ENCODE assay signal across 11 cellular contexts in genomic region chr19:19171821-19172532, GRCh38. TPM values are rescaled to one million over a fixed set of nuclear protein-coding genes. Genes with fewer than 3 reads are reported as not detected.
DNase-seq lines count a peak whose midpoint lies in the region; ATAC-seq, FAIRE-seq and TF ChIP-seq lines count a peak whose summit lies in the region.
"Had no signal": no experiment of that assay in that cellular context is flagged by ENCODE, and none has a peak within 500 bp of the region (broad histone marks: within the 10 kb centered on the region; RNA-seq: fewer than 3 reads in every experiment).

No MANE protein-coding gene starts in this region.

- no peaks in the 10 kb centered on the region for H3F3A ChIP-seq in GM23248 (ENCODE audit: insufficient read depth)

- ATAC-seq in mucosa of descending colon (no peak), left ventricle myocardium superior (no peak)

- H3K4me2 ChIP-seq in GM23248 (ENCODE audit: unreplicated experiment): no peak overlapping the region

- H3K27me3 ChIP-seq in GM23248 (replicated peaks; ENCODE audit: insufficient read depth): no peaks in the 10 kb centered on the region
- no peaks in the 10 kb centered on the region for H3K27me3 ChIP-seq in small intestine (ENCODE audit: control insufficient read depth in 2 of 2, insufficient read depth in 2 of 2, low read length in 2 of 2)

- peak; percentile 73 for DNase-seq in AG08396 (ENCODE audit: low spot score)
- peak; percentile 37 for DNase-seq in GM23248
- peak; percentile 57 to 88 for DNase-seq in foreskin fibroblast
- no peak for DNase-seq in mucosa of descending colon
- DNase-seq in small intestine: no peak
- no peak for DNase-seq in DMS79 (lab: John Stamatoyannopoulos, UW)
- DNase-seq in left ventricle myocardium superior: no peak
- DNase-seq: kidney glomerular epithelial cell, retina had no signal

- no peaks in the 10 kb centered on the region for H3K9me3 ChIP-seq in GM23248 (ENCODE audit: low read depth)
- H3K9me3 ChIP-seq in mucosa of descending colon: no peaks in the 10 kb centered on the region
- no peaks in the 10 kb centered on the region for H3K9me3 ChIP-seq in small intestine (ENCODE audit: control insufficient read depth, low read depth)

- H3K4me3 ChIP-seq in GM23248 (no peak overlapping the region), foreskin fibroblast (ENCODE audit: low read depth in 1 of 2, low read length in 2 of 2) (no peak overlapping the region), mucosa of descending colon (no peak overlapping the region), small intestine (ENCODE audit: low read depth in 1 of 2, low read length in 2 of 2) (no peak overlapping the region)
- H3K4me3 ChIP-seq: SK-N-MC had no signal

- no peaks in the 10 kb centered on the region for H3K9me2 ChIP-seq in GM23248 (ENCODE audit: insufficient read depth)

- no peak for FAIRE-seq in small intestine (lab: Jason Lieb, UNC)

- in situ Hi-C loops in GM23248 (cut with MboI): no loop called here

- H3K9ac ChIP-seq in GM23248: 0 out of 2 replicates have a peak overlapping the region, but pooled peaks have one; percentile 21

- H3K27ac ChIP-seq in GM23248: no peak overlapping the region
- H3K27ac ChIP-seq in small intestine (ENCODE audit: low read depth in 1 of 2, low read length in 1 of 2): no peak overlapping the region
- H3K27ac ChIP-seq: SK-N-MC had no signal

- H3K4me1 ChIP-seq in GM23248 (ENCODE audit: insufficient read depth): no peaks in the 10 kb centered on the region
- peaks cover 6% of the 10 kb centered on the region for H3K4me1 ChIP-seq in mucosa of descending colon (ENCODE audit: low read depth)
- no peaks in the 10 kb centered on the region for H3K4me1 ChIP-seq in small intestine (ENCODE audit: control insufficient read depth in 2 of 2, insufficient read depth in 1 of 2, low read depth in 1 of 2, low read length in 1 of 2)

- no peak for TF ChIP-seq CTCF in foreskin fibroblast (IDR thresholded peaks at IDR 0.05; ENCODE audit: low read depth, low read length)
- no peak for TF ChIP-seq CTCF in mucosa of descending colon (IDR thresholded peaks at IDR 0.05)

- no peak overlapping the region for H2AFZ ChIP-seq in GM23248

- intact Hi-C loops in mucosa of descending colon (cut with DNase I, micrococcal nuclease) (no loop called here), left ventricle myocardium superior (cut with micrococcal nuclease) (no loop called here)

- 73% methylated on average over 7 to 8 of the region's 8 CpGs for WGBS in GM23248 (ENCODE audit: low coverage in 1 of 2, low lambda C conversion rate in 2 of 2, missing lambda C conversion rate in 2 of 2), 2 experiments
- WGBS in small intestine, 3 donors: 52 to 75% (median 63%) methylated on average over 7 to 8 of the region's 8 CpGs

- H3K36me3 ChIP-seq in GM23248 (ENCODE audit: low read depth): no peaks in the 10 kb centered on the region
- H3K36me3 ChIP-seq in mucosa of descending colon (ENCODE audit: low read depth): no peaks in the 10 kb centered on the region
- peaks cover 0 to 2% of the 10 kb centered on the region in 2 donors for H3K36me3 ChIP-seq in small intestine (ENCODE audit: control insufficient read depth in 2 of 2, insufficient read depth in 2 of 2, low read length in 2 of 2)

- H3K79me2 ChIP-seq in GM23248 (ENCODE audit: insufficient read depth): no peaks in the 10 kb centered on the region

- no peaks in the 10 kb centered on the region for H4K20me1 ChIP-seq in GM23248 (ENCODE audit: insufficient read depth)

TF ChIP-seq in PFSK-1, 5 proteins besides CTCF, POLR2A, EP300 and RAD21:
- TF ChIP-seq REST (IDR thresholded peaks at IDR 0.05; ENCODE audit: insufficient read depth in 1 of 2, low read depth in 2 of 2, low read length in 2 of 2) (no peak), FOXP2 (optimal IDR thresholded peaks at IDR 0.05; ENCODE audit: borderline replicate concordance, extremely low read depth, extremely low read length, insufficient read depth) (peak; percentile 93), SIN3A (IDR thresholded peaks at IDR 0.05; ENCODE audit: borderline replicate concordance, insufficient read depth, low read length) (no peak)

RNA-seq across cellular contexts. Expression of gene MEF2B, which starts 1.9 kb away (rescaled TPM):
- 0.22 and 0.38 TPM in 2 replicates for total RNA-seq in GM23248 (2014; rRNA removed; shearing (Covaris generic))
- polyA plus RNA-seq in GM23248 (2016; fragmentation: Nextera tagmentation; extraction: Ambion mirVana) (0.20 and 0.33 TPM in 2 replicates), small intestine (1 to 10 TPM; 1.5 to 3.2 (median 2.5) TPM)
- 1.6 TPM for polyA plus RNA-seq in PFSK-1 (2012; ENCODE audit: insufficient read length, low read depth)
- total RNA-seq in mucosa of descending colon (1 to 10 TPM; 1.5 to 3.0 (median 2.5) TPM), left ventricle myocardium superior (not detected)

RNA-seq across cellular contexts. Expression of gene BORCS8, which starts 20.0 kb away (rescaled TPM):
- total RNA-seq in GM23248 (2014; rRNA removed; shearing (Covaris generic)): 9.7 and 14.7 TPM in 2 replicates
- polyA plus RNA-seq in GM23248 (2016; fragmentation: Nextera tagmentation; extraction: Ambion mirVana) (23.1 and 24.5 TPM in 2 replicates), small intestine (10 to 100 TPM; 15.1 to 24.7 (median 21.5) TPM)
- 25.7 TPM for polyA plus RNA-seq in PFSK-1 (2012; ENCODE audit: insufficient read length, low read depth)
- total RNA-seq in mucosa of descending colon (10 to 100 TPM; 29.1 to 41.0 (median 31.8) TPM), left ventricle myocardium superior (16.4 TPM)

RNA-seq across cellular contexts. Expression of gene RFXANK, which starts 20.1 kb away (rescaled TPM):
- total RNA-seq in GM23248 (2014; rRNA removed; shearing (Covaris generic)): 30.6 and 42.6 TPM in 2 replicates
- polyA plus RNA-seq in GM23248 (2016; fragmentation: Nextera tagmentation; extraction: Ambion mirVana) (44.5 and 55.9 TPM in 2 replicates), small intestine (100 to 1,000 TPM in 2 of 3 donors, 10 to 100 TPM in 1; 89.4 to 149 (median 119) TPM)
- 324 TPM for polyA plus RNA-seq in PFSK-1 (2012; ENCODE audit: insufficient read length, low read depth)
- total RNA-seq in mucosa of descending colon (10 to 100 TPM; 62.3 to 71.4 (median 64.9) TPM), left ventricle myocardium superior (38.4 TPM)

RNA-seq across cellular contexts. Expression of gene NR2C2AP, which starts 31.2 kb away (rescaled TPM):
- 14.3 and 19.5 TPM in 2 replicates for total RNA-seq in GM23248 (2014; rRNA removed; shearing (Covaris generic))
- polyA plus RNA-seq in GM23248 (2016; fragmentation: Nextera tagmentation; extraction: Ambion mirVana) (13.5 and 14.2 TPM in 2 replicates), small intestine (10 to 100 TPM in 2 of 3 donors, 1 to 10 TPM in 1; 8.1 to 22.9 (median 14.6) TPM)
- polyA plus RNA-seq in PFSK-1 (2012; ENCODE audit: insufficient read length, low read depth): 20.7 TPM
- total RNA-seq in mucosa of descending colon (10 to 100 TPM; 12.5 to 14.6 (median 13.4) TPM), left ventricle myocardium superior (5.5 TPM)

RNA-seq across cellular contexts. Expression of gene TMEM161A, which starts 33.7 kb away (rescaled TPM):
- 33.7 and 36.8 TPM in 2 replicates for total RNA-seq in GM23248 (2014; rRNA removed; shearing (Covaris generic))
- 29.1 and 32.5 TPM in 2 replicates for polyA plus RNA-seq in GM23248 (2016; fragmentation: Nextera tagmentation; extraction: Ambion mirVana)
- 80.8 TPM for polyA plus RNA-seq in PFSK-1 (2012; ENCODE audit: insufficient read length, low read depth)
- total RNA-seq in mucosa of descending colon: 10 to 100 TPM; 14.7 to 23.4 (median 17.6) TPM
- 10 to 100 TPM in 1 of 3 donors, 1 to 10 TPM in 2; 8.1 to 26.8 (median 9.4) TPM for polyA plus RNA-seq in small intestine
- total RNA-seq in left ventricle myocardium superior: 24.7 TPM

Comparison
In these comparisons a context has a peak if more than half of its experiments do, and no peak if none do; other contexts are left out.
1. DNase-seq: peak in AG08396 (single experiment), GM23248 (single experiment) and foreskin fibroblast (2 of 2); none in mucosa of descending colon (0 of 3), small intestine (single experiment), DMS79 (single experiment) and left ventricle myocardium superior (single experiment).